19 cellular contexts compared by ENCODE assay signal in the genomic region with DNA sequence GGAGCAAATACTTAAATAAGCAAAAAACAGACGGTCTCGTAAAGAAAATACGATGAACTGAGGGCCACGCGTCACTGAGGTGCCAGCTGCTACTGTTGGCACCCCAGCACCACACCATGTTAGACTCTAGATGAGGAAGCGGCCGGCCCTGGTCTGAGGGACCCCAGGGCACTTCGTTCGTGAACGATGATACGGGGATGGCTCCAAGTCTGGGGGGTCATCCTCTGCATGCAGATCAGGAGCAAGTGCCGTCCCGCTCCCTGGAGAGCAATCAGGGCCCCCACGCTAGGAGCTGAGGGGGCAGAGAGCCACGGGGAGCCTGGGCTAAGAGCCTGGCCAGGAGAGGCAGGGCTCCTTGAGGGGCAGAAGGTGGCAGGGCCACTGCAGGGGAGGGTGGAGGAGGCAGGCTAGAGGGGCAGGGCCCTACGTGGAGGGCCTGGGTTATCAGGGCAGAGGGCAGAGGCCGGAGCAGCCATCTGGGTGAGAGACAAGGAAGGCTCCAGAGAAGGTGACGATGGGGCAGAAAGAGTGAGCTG. TPM values are rescaled to one million over a fixed set of nuclear protein-coding genes. Genes with fewer than 3 reads are reported as not detected.
DNase-seq lines count a peak whose midpoint lies in the region; ATAC-seq, FAIRE-seq and TF ChIP-seq lines count a peak whose summit lies in the region.
"Had no signal": no experiment of that assay in that cellular context is flagged by ENCODE, and none has a peak within 500 bp of the region (broad histone marks: within the 10 kb centered on the region; RNA-seq: fewer than 3 reads in every experiment).

No MANE protein-coding gene starts in this region.

- TF ChIP-seq CTCF in H1 (IDR thresholded peaks at IDR 0.05; ENCODE audit: control extremely low read depth in 1 of 3, insufficient read depth in 1 of 3, low read depth in 1 of 3, low read length in 3 of 3) (no peak), mesothelial cell of epicardium (IDR thresholded peaks at IDR 0.05; ENCODE audit: unreplicated experiment) (no peak)

- H3K27me3 ChIP-seq in H1 (replicated peaks in 1 of 4; ENCODE audit: control insufficient read depth in 3 of 4, extremely low read depth in 1 of 4, insufficient read depth in 3 of 4, low read length in 3 of 4) (no peaks in the 10 kb centered on the region), aorta (ENCODE audit: control insufficient read depth in 1 of 2, insufficient read depth in 2 of 2, low read length in 1 of 2) (no peaks in the 10 kb centered on the region)

- H3K23me2 ChIP-seq in H1 (ENCODE audit: low read depth, low read length), result no peaks in the 10 kb centered on the region

- H3K4me3 ChIP-seq in H1 (ENCODE audit: extremely low read depth in 1 of 4, insufficient read depth in 2 of 4, low read depth in 3 of 4, low read length in 4 of 4) (no peak overlapping the region), aorta (ENCODE audit: low read length in 2 of 2) (no peak overlapping the region)
- H3K4me3 ChIP-seq: psoas muscle, transverse colon had no signal

- no peak overlapping the region for H3K14ac ChIP-seq in H1 (ENCODE audit: insufficient read length)

- no peaks in the 10 kb centered on the region for H3K9me3 Mint-ChIP-seq in activated naive CD4-positive, alpha-beta T cell treated with anti-CD3 and anti-CD28 coated beads for 36 hours
- no peaks in the 10 kb centered on the region for H3K9me3 Mint-ChIP-seq in mesothelial cell of epicardium
- H3K9me3 Mint-ChIP-seq: activated CD8-positive, alpha-beta T cell treated with anti-CD3 and anti-CD28 coated beads for 36 hours; activated T-helper 1 cell treated with anti-CD3 and anti-CD28 coated beads, Interleukin-12 subunit alpha, Interleukin-12 subunit beta, Interleukin-2, Interleukin-4 antibody, amounts not matched to agents 30 ng/mL and 10 ng/mL and 1 ng/mL, durations not matched to agents 14 hours and 24 hours and 36 hours; CD8-positive, alpha-beta memory T cell had no signal

- no peaks in the 10 kb centered on the region for H3K9me3 ChIP-seq in H1 (ENCODE audit: insufficient read depth in 2 of 2, low read depth in 1 of 2, low read length in 1 of 2)
- H3K9me3 ChIP-seq in aorta (ENCODE audit: control insufficient read depth, low read length), result no peaks in the 10 kb centered on the region
- H3K9me3 ChIP-seq: psoas muscle, transverse colon had no signal

- H2BK12ac ChIP-seq in H1 (ENCODE audit: low read depth, low read length), result peak overlapping the region; percentile 39; the same call in 1 of the 2 replicates

- peaks cover 0 to 9% (median 3%) of the 10 kb centered on the region in 4 experiments; a peak in 3 of 7 replicates for H3K4me1 ChIP-seq in H1 (replicated peaks in 1 of 4; ENCODE audit: control insufficient read depth in 3 of 4, insufficient read depth in 4 of 4, low read length in 3 of 4)
- H3K4me1 ChIP-seq in aorta (ENCODE audit: control insufficient read depth in 1 of 2, insufficient read depth in 2 of 2, low read length in 2 of 2), result no peaks in the 10 kb centered on the region
- H3K4me1 ChIP-seq: psoas muscle, transverse colon had no signal

- CTCF ChIA-PET in activated naive CD4-positive, alpha-beta T cell treated with anti-CD3 and anti-CD28 coated beads for 36 hours (lab: Charles Lee), result interaction anchor here (0.6 to 1.7 kb wide), 4 partner anchors 13 to 292 kb away, joined by 3 to 5 read pairs (median 3); no protein-coding TSS in a partner anchor
- CTCF ChIA-PET in H1 (lab: Charles Lee; ENCODE audit: partially characterized antibody), result interaction anchor here (0.9 to 4.7 kb wide), 21 partner anchors 11 to 307 kb away, joined by 3 to 39 read pairs (median 5); a partner anchor contains a TSS

- H3K27ac Mint-ChIP-seq in activated naive CD4-positive, alpha-beta T cell treated with anti-CD3 and anti-CD28 coated beads for 36 hours, result no peak overlapping the region
- peak overlapping the region; percentile 90 for H3K27ac Mint-ChIP-seq in mesothelial cell of epicardium
- H3K27ac Mint-ChIP-seq: activated CD8-positive, alpha-beta T cell treated with anti-CD3 and anti-CD28 coated beads for 36 hours; activated T-helper 1 cell treated with anti-CD3 and anti-CD28 coated beads, Interleukin-12 subunit alpha, Interleukin-12 subunit beta, Interleukin-2, Interleukin-4 antibody, amounts not matched to agents 30 ng/mL and 10 ng/mL and 1 ng/mL, durations not matched to agents 14 hours and 24 hours and 36 hours had no signal

- no peaks in the 10 kb centered on the region for H3K79me2 ChIP-seq in H1 (ENCODE audit: control insufficient read depth in 1 of 2, insufficient read depth in 2 of 2, low read length in 2 of 2)

- no peak overlapping the region for H2AFZ ChIP-seq in H1 (ENCODE audit: low read length)

- H2BK15ac ChIP-seq in H1 (ENCODE audit: low read length), result no peak overlapping the region

- no peak overlapping the region for H2AK5ac ChIP-seq in H1 (ENCODE audit: low read depth, low read length)

- FAIRE-seq in H1 (lab: Jason Lieb, UNC), result no peak

- H4K8ac ChIP-seq in H1 (ENCODE audit: extremely low read depth, insufficient read depth, low read length), result peak overlapping the region; percentile 53; the same call in 1 of the 2 replicates

- peaks cover 0 to 4% of the 10 kb centered on the region in 2 experiments for H4K20me1 ChIP-seq in H1 (replicated peaks in 1 of 2; ENCODE audit: control insufficient read depth in 1 of 2, insufficient read depth in 2 of 2, low read length in 2 of 2)

- H3K18ac ChIP-seq in H1 (ENCODE audit: extremely low read depth, low read length), result no peak overlapping the region

- no peak overlapping the region; a peak in 1 of 7 replicates for H3K9ac ChIP-seq in H1 (replicated peaks in 1 of 4; ENCODE audit: extremely low read depth in 1 of 4, low read depth in 3 of 4, low read length in 3 of 4)

- no peak overlapping the region for H3K4me2 ChIP-seq in H1 (ENCODE audit: insufficient read depth in 1 of 2, low read depth in 2 of 2, low read length in 2 of 2)

- POLR2A ChIA-PET in H1 (lab: Charles Lee; ENCODE audit: partially characterized antibody), result interaction anchor here (1.2 kb wide), 1 partner anchor 119 kb away, joined by 3 read pairs; no protein-coding TSS in a partner anchor

- no peak overlapping the region for H2BK20ac ChIP-seq in H1 (ENCODE audit: low read length)

- intact Hi-C loops in activated naive CD4-positive, alpha-beta T cell treated with anti-CD3 and anti-CD28 coated beads for 36 hours (cut with micrococcal nuclease), result no loop called here
- intact Hi-C loops in aorta (cut with DNase I), result no loop called here

- H4K5ac ChIP-seq in H1 (ENCODE audit: insufficient read length, low read depth, low read length), result no peak overlapping the region

- H3K36me3 ChIP-seq in H1 (ENCODE audit: control insufficient read depth in 2 of 4, insufficient read depth in 4 of 4, low read length in 3 of 4) (no peaks in the 10 kb centered on the region), aorta (ENCODE audit: control insufficient read depth in 1 of 2, insufficient read depth in 2 of 2, low read length in 1 of 2) (no peaks in the 10 kb centered on the region)
- H3K36me3 ChIP-seq: transverse colon had no signal

- ATAC-seq in aorta (ENCODE audit: low FRiP score) (no peak), GM19455 (IDR thresholded peaks at IDR 0.05; ENCODE audit: unreplicated experiment) (no peak), HG03520 (IDR thresholded peaks at IDR 0.05; ENCODE audit: unreplicated experiment) (no peak), GM21515 (IDR thresholded peaks at IDR 0.05; ENCODE audit: unreplicated experiment) (no peak)
- ATAC-seq: activated CD8-positive, alpha-beta T cell treated with anti-CD3 and anti-CD28 coated beads for 36 hours; Panc1 had no signal

- no peak overlapping the region for H3K56ac ChIP-seq in H1 (replicated peaks; ENCODE audit: insufficient read length, low read depth, low read length)

- DNase-seq in activated naive CD4-positive, alpha-beta T cell treated with anti-CD3 and anti-CD28 coated beads for 36 hours, result peak; percentile 3
- no peak for DNase-seq in activated naive CD4-positive, alpha-beta T cell (lab: John Stamatoyannopoulos, UW)
- DNase-seq in H1 (ENCODE audit: low read depth in 1 of 2, low spot score in 2 of 2) (no peak), mesothelial cell of epicardium (ENCODE audit: low spot score in 2 of 2, unreplicated experiment in 2 of 2) (no peak), aorta (peak; percentile 43 to 57)
- DNase-seq: activated CD8-positive, alpha-beta T cell treated with anti-CD3 and anti-CD28 coated beads for 36 hours; CD8-positive, alpha-beta memory T cell; DND-41; Kasumi-1; NCI-H1105; NCI-H748 treated with DMSO at 0.1 percent for 48 hours; stimulated activated naive CD4-positive, alpha-beta T cell treated with Interleukin-2 at 50 U/mL for 16 hours; transverse colon had no signal

- H3K27me3 Mint-ChIP-seq in activated naive CD4-positive, alpha-beta T cell treated with anti-CD3 and anti-CD28 coated beads for 36 hours (ENCODE audit: low read depth), result peaks cover 1% of the 10 kb centered on the region
- no peaks in the 10 kb centered on the region for H3K27me3 Mint-ChIP-seq in mesothelial cell of epicardium (ENCODE audit: low read depth)
- H3K27me3 Mint-ChIP-seq: activated CD8-positive, alpha-beta T cell treated with anti-CD3 and anti-CD28 coated beads for 36 hours had no signal

- H4K91ac ChIP-seq in H1 (replicated peaks; ENCODE audit: insufficient read length, low read length), result no peak overlapping the region

- H3K27ac ChIP-seq in H1 (ENCODE audit: low read depth, low read length), result no peak overlapping the region; the same call in 1 of the 2 replicates
- H3K27ac ChIP-seq in aorta (ENCODE audit: low read depth in 1 of 2, low read length in 2 of 2), result no peak overlapping the region
- H3K27ac ChIP-seq: psoas muscle, transverse colon had no signal

- TF ChIP-seq EP300 in H1 (IDR thresholded peaks at IDR 0.05; ENCODE audit: borderline replicate concordance in 1 of 2, low read depth in 2 of 2, low read length in 2 of 2), result no peak

- no peaks in the 10 kb centered on the region for H3K79me1 ChIP-seq in H1 (ENCODE audit: low read depth, low read length)

- no peak overlapping the region for H3K23ac ChIP-seq in H1 (ENCODE audit: insufficient read length)

- 81% methylated on average over 18 of the region's 18 CpGs; no CpG with 5 or more reads in 1 of the 2 experiments for WGBS in H1 (ENCODE audit: extremely low coverage in 1 of 2, insufficient coverage in 1 of 2, insufficient read length in 1 of 2, insufficient replicate concordance in 2 of 2, low coverage in 1 of 2, low lambda C conversion rate in 2 of 2, missing lambda C conversion rate in 1 of 2), 2 experiments
- 86 to 89% methylated on average over 18 of the region's 18 CpGs for WGBS in aorta, 2 donors

- H3K36me3 Mint-ChIP-seq in activated naive CD4-positive, alpha-beta T cell treated with anti-CD3 and anti-CD28 coated beads for 36 hours (ENCODE audit: low read depth), result no peaks in the 10 kb centered on the region
- H3K36me3 Mint-ChIP-seq in mesothelial cell of epicardium, result no peaks in the 10 kb centered on the region
- H3K36me3 Mint-ChIP-seq: CD8-positive, alpha-beta memory T cell had no signal

- no peak overlapping the region for H3K4me3 Mint-ChIP-seq in activated naive CD4-positive, alpha-beta T cell treated with anti-CD3 and anti-CD28 coated beads for 36 hours
- H3K4me3 Mint-ChIP-seq in mesothelial cell of epicardium, result no peak overlapping the region
- H3K4me3 Mint-ChIP-seq: activated CD8-positive, alpha-beta T cell treated with anti-CD3 and anti-CD28 coated beads for 36 hours; activated T-helper 1 cell treated with anti-CD3 and anti-CD28 coated beads, Interleukin-12 subunit alpha, Interleukin-12 subunit beta, Interleukin-2, Interleukin-4 antibody, amounts not matched to agents 30 ng/mL and 10 ng/mL and 1 ng/mL, durations not matched to agents 14 hours and 24 hours and 36 hours; CD8-positive, alpha-beta memory T cell had no signal

- no peak overlapping the region for H3K4ac ChIP-seq in H1 (replicated peaks; ENCODE audit: insufficient read length, low read depth, low read length)

- peaks cover 17% of the 10 kb centered on the region for H3K4me1 Mint-ChIP-seq in activated naive CD4-positive, alpha-beta T cell treated with anti-CD3 and anti-CD28 coated beads for 36 hours (ENCODE audit: low read depth)
- H3K4me1 Mint-ChIP-seq in mesothelial cell of epicardium, result peaks cover 37% of the 10 kb centered on the region

- H2BK5ac ChIP-seq in H1 (ENCODE audit: low read depth, low read length), result no peak overlapping the region

- TF ChIP-seq RAD21 in H1 (IDR thresholded peaks at IDR 0.05 in 1 of 2, conservative IDR thresholded peaks at IDR 0.05 in 1 of 2; ENCODE audit: low read depth in 2 of 2, low read length in 2 of 2), result no peak

- H2BK120ac ChIP-seq in H1 (replicated peaks; ENCODE audit: low read depth, low read length), result no peak overlapping the region

- TF ChIP-seq POLR2A in H1 (IDR thresholded peaks at IDR 0.05; ENCODE audit: control extremely low read depth in 1 of 2, low read depth in 2 of 2, low read length in 2 of 2), result no peak

RNA-seq across cellular contexts. Expression of a gene that starts 24.1 kb away (rescaled TPM):
- total RNA-seq in activated naive CD4-positive, alpha-beta T cell treated with anti-CD3 and anti-CD28 coated beads for 36 hours, result 1 to 10 TPM; 7.7 TPM
- 7.3 and 7.4 TPM in 2 replicates for total RNA-seq in H1 (2021; fragmentation: NEBNext Ultra II Directional; extraction: Animal tissue kit (Norgen Biotek cat#: 25700))
- polyA plus RNA-seq in H1 (2011; rRNA removed), result 6.4 and 13.1 TPM in 2 replicates
- 5.6 TPM for polyA plus RNA-seq in H1 (2011; cell fraction: cytosol; rRNA removed)
- 17.1 TPM for polyA plus RNA-seq in H1 (2011; cell fraction: nucleus; rRNA removed)
- 5.6 to 9.3 TPM (median 7.0 TPM) in 4 replicates for polyA plus RNA-seq in H1 (2012, experiment 1 of 2)
- polyA plus RNA-seq in H1 (2012, experiment 2 of 2), result 5.9 TPM
- polyA plus RNA-seq in H1 (2013, experiment 1 of 2), result 5.1 TPM
- 4.7 TPM for polyA plus RNA-seq in H1 (2013, experiment 2 of 2)
- polyA minus RNA-seq in H1 (2011; rRNA and poly(A)+ RNA removed), result 4.9 and 5.6 TPM in 2 replicates
- polyA minus RNA-seq in H1 (2011; cell fraction: cytosol; rRNA and poly(A)+ RNA removed), result 5.4 TPM
- polyA minus RNA-seq in H1 (2011; cell fraction: nucleus; rRNA and poly(A)+ RNA removed), result 9.3 TPM
- total RNA-seq in mesothelial cell of epicardium, result 11.8 to 13.9 TPM (median 12.9 TPM) in 3 replicates
- total RNA-seq in aorta, result 1 to 10 TPM in 1 of 2 donors, under 1 TPM in 1; 0.84 to 3.0 TPM
- polyA plus RNA-seq in aorta, result 1 to 10 TPM in 1 of 2 donors, not detected in 1; 2.0 TPM

Comparison
In these comparisons a context has a peak if more than half of its experiments do, and no peak if none do; other contexts are left out.
1. DNase-seq: peak in activated naive CD4-positive, alpha-beta T cell treated with anti-CD3 and anti-CD28 coated beads for 36 hours (single experiment) and aorta (2 of 2); none in activated naive CD4-positive, alpha-beta T cell (0 of 4), H1 (0 of 2) and mesothelial cell of epicardium (0 of 2).